In genomic region chr4:185380320-185380719, GRCh38 we compare ENCODE assay signal across 20 cellular contexts.
"Had no signal": no experiment of that assay in that cellular context is flagged by ENCODE, and none has a peak within 500 bp of the region (broad histone marks: within the 10 kb centered on the region; RNA-seq: fewer than 3 reads in every experiment).

No MANE protein-coding gene starts in this region.

- H3K27me3 Mint-ChIP-seq: naive B cell; stimulated activated naive B cell treated with anti-CD40 and anti-IgM and Interleukin-4, amounts not matched to agents 10 μg/mL and 1 μg/mL and 100 μg/mL, for 72 hours had no signal

- H3K36me3 ChIP-seq: colonic mucosa, left ventricle myocardium inferior, spleen, transverse colon had no signal

- H3K9me3 ChIP-seq: colonic mucosa, psoas muscle, thoracic aorta, transverse colon had no signal

- DNase-seq: colonic mucosa; dermis blood vessel endothelial cell; foreskin keratinocyte; immature natural killer cell; left ventricle myocardium inferior; mesendoderm; naive B cell; psoas muscle; retina; spleen; stimulated activated CD4-positive, alpha-beta T cell treated with anti-CD3 and anti-CD28 coated beads, Interleukin-15, amount 100 ng/mL, for 24 hours; stimulated activated CD4-positive, alpha-beta T cell treated with anti-CD3 and anti-CD28 coated beads, Interleukin-1b, Interleukin-23, amount 100 ng/mL, for 48 hours; stimulated activated CD4-positive, alpha-beta T cell treated with anti-CD3 and anti-CD28 coated beads, Interleukin-4, amount 100 ng/mL, for 24 hours; stimulated activated naive B cell treated with anti-CD40 and anti-IgM and Interleukin-4, amounts not matched to agents 10 μg/mL and 1 μg/mL and 100 μg/mL, for 72 hours; stimulated activated naive CD8-positive, alpha-beta T cell treated with anti-CD3 and anti-CD28 coated beads, Interleukin-15, amount 100 ng/mL, for 72 hours; transverse colon had no signal

- H3K27ac ChIP-seq: colonic mucosa, foreskin keratinocyte, left ventricle myocardium inferior, psoas muscle, spleen, thoracic aorta, transverse colon had no signal

- H3K4me3 Mint-ChIP-seq: immature natural killer cell; naive B cell; nephron; stimulated activated naive B cell treated with anti-CD40 and anti-IgM and Interleukin-4, amounts not matched to agents 10 μg/mL and 1 μg/mL and 100 μg/mL, for 72 hours; stimulated activated naive CD8-positive, alpha-beta T cell treated with anti-CD3 and anti-CD28 coated beads, Interleukin-15, amount 100 ng/mL, for 72 hours had no signal

- H3K4me3 ChIP-seq: colonic mucosa, left ventricle myocardium inferior, lung, psoas muscle, spleen, thoracic aorta, transverse colon had no signal

- H3K27ac Mint-ChIP-seq: immature natural killer cell; nephron; stimulated activated naive B cell treated with anti-CD40 and anti-IgM and Interleukin-4, amounts not matched to agents 10 μg/mL and 1 μg/mL and 100 μg/mL, for 72 hours had no signal

- H3K4me1 ChIP-seq: colonic mucosa, foreskin keratinocyte, psoas muscle had no signal

- ATAC-seq: foreskin keratinocyte; psoas muscle; sciatic nerve; stimulated activated naive B cell treated with anti-CD40 and anti-IgM and Interleukin-4, amounts not matched to agents 10 μg/mL and 1 μg/mL and 100 μg/mL, for 72 hours; stimulated activated naive CD8-positive, alpha-beta T cell treated with anti-CD3 and anti-CD28 coated beads, Interleukin-15, amount 100 ng/mL, for 72 hours had no signal

- H3K27me3 ChIP-seq: colonic mucosa, foreskin keratinocyte, transverse colon had no signal
